Comparison of ENCODE assay signal across 10 cellular contexts in the genomic region with DNA sequence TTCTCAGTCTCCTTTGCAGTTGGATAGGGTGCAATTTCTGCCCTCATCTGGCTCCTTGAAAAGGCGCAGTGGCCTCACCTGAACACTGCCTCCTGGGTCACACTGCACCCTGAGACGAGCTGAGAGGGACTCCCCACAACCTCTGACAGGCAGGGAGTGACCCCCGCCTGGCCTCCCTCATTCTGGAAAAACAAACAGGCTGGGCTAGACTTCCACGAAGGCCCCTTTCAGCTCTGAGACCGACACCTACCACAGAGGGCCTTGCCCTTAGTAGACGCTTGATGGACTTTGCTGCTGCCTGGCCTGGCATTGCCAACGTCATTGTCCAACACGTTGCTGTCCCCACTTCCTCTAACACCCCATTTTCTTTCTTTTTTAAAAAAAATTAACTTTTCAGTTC. TPM values are rescaled to one million over a fixed set of nuclear protein-coding genes. Genes with fewer than 3 reads are reported as not detected.
DNase-seq lines count a peak whose midpoint lies in the region; ATAC-seq lines count a peak whose summit lies in the region.
"Had no signal": no experiment of that assay in that cellular context is flagged by ENCODE, and none has a peak within 500 bp of the region (broad histone marks: within the 10 kb centered on the region; RNA-seq: fewer than 3 reads in every experiment).

No MANE protein-coding gene starts in this region.

- DNase-seq in cardiac septum (ENCODE audit: low spot score) (peak; percentile 35), Right ventricle myocardium inferior (ENCODE audit: missing footprints) (no peak), ecto neural progenitor cell (ENCODE audit: low spot score) (peak; percentile 42), retina (peak; percentile 6), NCI-H2107 treated with DMSO at 0.1 percent for 48 hours (lab: John Stamatoyannopoulos, UW; ENCODE audit: unreplicated experiment) (no peak), medulla oblongata (ENCODE audit: extremely low spot score) (no peak), SW480 (ENCODE audit: low spot score) (no peak)
- DNase-seq: DMS79, GOT3 had no signal

- no peak for ATAC-seq in Right ventricle myocardium inferior
- no peak for ATAC-seq in GM21786 (IDR thresholded peaks at IDR 0.05; ENCODE audit: unreplicated experiment)

- intact Hi-C loops in cardiac septum (cut with DNase I) (loop anchor here (1.0 to 5.0 kb wide), 2 partner anchors 123 to 211 kb away; no protein-coding TSS in a partner anchor), Right ventricle myocardium inferior (cut with DNase I) (loop anchor here (1.0 to 5.0 kb wide), 2 partner anchors 123 to 226 kb away; no protein-coding TSS in a partner anchor)

RNA-seq across cellular contexts. Expression of gene FAM241B, which starts 8.6 kb away (rescaled TPM):
- total RNA-seq in cardiac septum (5.7 TPM), Right ventricle myocardium inferior (3.2 TPM)

Comparison
In these comparisons a context has a peak if more than half of its experiments do, and no peak if none do; other contexts are left out.
1. DNase-seq: peak in cardiac septum (single experiment), ecto neural progenitor cell (single experiment) and retina (single experiment); none in Right ventricle myocardium inferior (single experiment), NCI-H2107 treated with DMSO at 0.1 percent for 48 hours (single experiment), medulla oblongata (single experiment) and SW480 (single experiment).